ENCODE assay signal across 8 cellular contexts in genomic region chr16:18401159-18401558, GRCh38.
A peak's percentile ranks its signal among the peaks of the same experiment; 100 is the strongest.
DNase-seq lines count a peak whose midpoint lies in the region; ATAC-seq and TF ChIP-seq lines count a peak whose summit lies in the region.
"Not testable (repeated sequence)": the region's sequence is repeated elsewhere in the genome, so short reads cannot be mapped to it uniquely, and the experiment has no call there.

No MANE protein-coding gene starts in this region.

- H3K9me3 ChIP-seq in HEK293 (ENCODE audit: control insufficient read depth, insufficient read depth, low read depth, low read length); right cardiac atrium (ENCODE audit: control insufficient read depth, low read length); neuron (ENCODE audit: low read length): not testable (repeated sequence)

- ATAC-seq in activated CD4-positive, alpha-beta T cell treated with anti-CD3 and anti-CD28 coated beads for 36 hours; right cardiac atrium: not testable (repeated sequence)

- DNase-seq in AG04449 (ENCODE audit: low read depth, low spot score); coronary artery (ENCODE audit: low spot score): not testable (repeated sequence)
- DNase-seq in activated CD4-positive, alpha-beta T cell treated with anti-CD3 and anti-CD28 coated beads for 36 hours = peak; percentile 37
- peak; percentile 40 for DNase-seq in activated naive CD4-positive, alpha-beta T cell treated with anti-CD3 and anti-CD28 coated beads, Interleukin-2, amount 10 ng/mL, durations not matched to agents 7 days and 5 days
- DNase-seq in right cardiac atrium = peak; percentile 47 to 82 (median 81)
- DNase-seq in stimulated activated CD8-positive, alpha-beta memory T cell treated with anti-CD3 and anti-CD28 coated beads, Interleukin-12 subunit alpha, Interleukin-12 subunit beta, amount 100 ng/mL, for 4 hours (ENCODE audit: low read depth) = peak; percentile 10

- not testable (repeated sequence) for H3K9me3 Mint-ChIP-seq in activated CD4-positive, alpha-beta T cell treated with anti-CD3 and anti-CD28 coated beads for 36 hours (ENCODE audit: low read depth); activated naive CD4-positive, alpha-beta T cell treated with anti-CD3 and anti-CD28 coated beads, Interleukin-2, amount 10 ng/mL, durations not matched to agents 7 days and 5 days

- not testable (repeated sequence) for H3K27ac Mint-ChIP-seq in activated CD4-positive, alpha-beta T cell treated with anti-CD3 and anti-CD28 coated beads for 36 hours; activated naive CD4-positive, alpha-beta T cell treated with anti-CD3 and anti-CD28 coated beads, Interleukin-2, amount 10 ng/mL, durations not matched to agents 7 days and 5 days

- H3K4me1 Mint-ChIP-seq in activated CD4-positive, alpha-beta T cell treated with anti-CD3 and anti-CD28 coated beads for 36 hours; activated naive CD4-positive, alpha-beta T cell treated with anti-CD3 and anti-CD28 coated beads, Interleukin-2, amount 10 ng/mL, durations not matched to agents 7 days and 5 days: not testable (repeated sequence)

- intact Hi-C loops in activated CD4-positive, alpha-beta T cell treated with anti-CD3 and anti-CD28 coated beads for 36 hours (cut with DNase I, micrococcal nuclease); right cardiac atrium (cut with DNase I): not testable (repeated sequence)

- WGBS in right cardiac atrium = under 1% methylated on average over 18 of the region's 38 CpGs

- CTCF ChIA-PET in AG04449 (lab: Yijun Ruan, JAX); HEK293 (lab: Yijun Ruan, JAX); activated CD4-positive, alpha-beta T cell treated with anti-CD3 and anti-CD28 coated beads for 36 hours (lab: Charles Lee); activated naive CD4-positive, alpha-beta T cell treated with anti-CD3 and anti-CD28 coated beads, Interleukin-2, amount 10 ng/mL, durations not matched to agents 7 days and 5 days (lab: Charles Lee): not testable (repeated sequence)

- not testable (repeated sequence) for TF ChIP-seq CTCF in AG04449 (IDR thresholded peaks at IDR 0.05; ENCODE audit: insufficient read depth, low read length, missing control alignments); HEK293 (tag by site-specific recombination; IDR thresholded peaks at IDR 0.05); coronary artery (IDR thresholded peaks at IDR 0.05)

- H3K27me3 ChIP-seq in right cardiac atrium (ENCODE audit: control insufficient read depth, insufficient read depth); neuron (ENCODE audit: insufficient read depth, low read length): not testable (repeated sequence)

- H3K4me1 ChIP-seq in HEK293 (ENCODE audit: control insufficient read depth, insufficient read depth, low read length); right cardiac atrium (ENCODE audit: control insufficient read depth, insufficient read depth, low read length); neuron (ENCODE audit: insufficient read depth, low read length): not testable (repeated sequence)

- H2AFZ ChIP-seq in neuron (ENCODE audit: low read depth, low read length) = not testable (repeated sequence)

- H3K36me3 Mint-ChIP-seq in activated CD4-positive, alpha-beta T cell treated with anti-CD3 and anti-CD28 coated beads for 36 hours (ENCODE audit: low read depth); activated naive CD4-positive, alpha-beta T cell treated with anti-CD3 and anti-CD28 coated beads, Interleukin-2, amount 10 ng/mL, durations not matched to agents 7 days and 5 days: not testable (repeated sequence)

- not testable (repeated sequence) for H3K27me3 Mint-ChIP-seq in activated CD4-positive, alpha-beta T cell treated with anti-CD3 and anti-CD28 coated beads for 36 hours; activated naive CD4-positive, alpha-beta T cell treated with anti-CD3 and anti-CD28 coated beads, Interleukin-2, amount 10 ng/mL, durations not matched to agents 7 days and 5 days

- H3K4me3 ChIP-seq in AG04449 (ENCODE audit: low read depth, low read length) (peak overlapping the region; percentile 47), HEK293 (ENCODE audit: low read depth, low read length) (peak overlapping the region; percentile 37), coronary artery (peak overlapping the region; percentile 70), neuron (ENCODE audit: low read length) (peak overlapping the region; percentile 38)
- not testable (repeated sequence) for H3K4me3 ChIP-seq in right cardiac atrium (ENCODE audit: low read length)

- not testable (repeated sequence) for H3K27ac ChIP-seq in HEK293 (ENCODE audit: extremely low read depth, low read depth, low read length); right cardiac atrium (ENCODE audit: low read length)
- H3K27ac ChIP-seq in coronary artery = peak overlapping the region in 1 of 2 donors; percentile 83

- H3K4me3 Mint-ChIP-seq in activated CD4-positive, alpha-beta T cell treated with anti-CD3 and anti-CD28 coated beads for 36 hours = peak overlapping the region; percentile 56
- peak overlapping the region; percentile 59 for H3K4me3 Mint-ChIP-seq in activated naive CD4-positive, alpha-beta T cell treated with anti-CD3 and anti-CD28 coated beads, Interleukin-2, amount 10 ng/mL, durations not matched to agents 7 days and 5 days

- POLR2A ChIA-PET in AG04449 (lab: Yijun Ruan, JAX); HEK293 (lab: Yijun Ruan, JAX); activated CD4-positive, alpha-beta T cell treated with anti-CD3 and anti-CD28 coated beads for 36 hours (lab: Charles Lee): not testable (repeated sequence)

- H3K36me3 ChIP-seq in HEK293 (ENCODE audit: control insufficient read depth in 2 of 2, insufficient read depth in 1 of 2, low read length in 2 of 2); neuron (ENCODE audit: insufficient read depth, low read length): not testable (repeated sequence)
